Comparison of ENCODE assay signal across 24 cellular contexts in the genomic region with DNA sequence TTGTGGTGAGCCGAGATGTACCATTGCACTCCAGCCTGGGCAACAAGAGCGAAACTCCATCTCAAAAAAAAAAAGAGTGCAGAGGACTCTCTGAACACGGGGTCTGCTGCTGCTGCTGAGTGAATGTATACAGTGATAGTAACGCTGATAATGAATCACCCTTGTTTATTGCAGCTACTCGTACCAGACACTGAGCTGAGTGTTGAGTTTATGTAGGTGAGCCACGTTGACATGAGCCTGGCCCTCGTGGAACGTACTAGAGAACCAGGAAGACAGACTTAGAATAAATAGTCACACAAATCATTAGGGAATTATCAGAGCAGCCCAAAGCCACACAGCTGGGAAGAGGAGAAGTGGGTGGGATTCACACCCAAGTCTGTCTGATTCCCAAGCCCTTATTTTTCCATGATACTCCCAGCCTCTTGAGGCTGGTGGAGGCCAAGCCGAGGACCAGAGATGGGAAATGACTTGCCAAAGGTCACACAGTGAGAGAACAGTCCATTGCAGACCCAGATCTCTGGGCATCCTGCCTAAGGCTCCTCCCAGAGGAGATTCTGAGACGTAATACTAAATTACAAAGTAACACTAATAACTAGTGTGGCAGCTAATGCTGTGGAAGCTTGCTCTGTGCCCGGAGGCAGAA. TPM values are rescaled to one million over a fixed set of nuclear protein-coding genes. Genes with fewer than 3 reads are reported as not detected.
DNase-seq lines count a peak whose midpoint lies in the region; ATAC-seq and TF ChIP-seq lines count a peak whose summit lies in the region.
"Had no signal": no experiment of that assay in that cellular context is flagged by ENCODE, and none has a peak within 500 bp of the region (broad histone marks: within the 10 kb centered on the region; RNA-seq: fewer than 3 reads in every experiment).

No MANE protein-coding gene starts in this region.

- no peak overlapping the region for H3K9ac ChIP-seq in mucosa of rectum (ENCODE audit: low read depth in 1 of 2, low read length in 2 of 2)
- H3K9ac ChIP-seq: SK-N-SH had no signal

- H3K36me3 Mint-ChIP-seq in T-helper 2 cell treated with Interferon-gamma antibody and Interleukin-4, amounts not matched to agents 5 μg/mL and 100 μg/mL, for 36 hours (ENCODE audit: low read depth) = no peaks in the 10 kb centered on the region
- H3K36me3 Mint-ChIP-seq in T-helper 17 cell (ENCODE audit: low read depth) = no peaks in the 10 kb centered on the region
- H3K36me3 Mint-ChIP-seq: naive thymus-derived CD4-positive, alpha-beta T cell; stimulated activated effector memory CD8-positive, alpha-beta T cell treated with anti-CD3 and anti-CD28 coated beads, Interleukin-12 subunit alpha, Interleukin-12 subunit beta, amount 100 ng/mL, for 72 hours had no signal

- H3K27ac ChIP-seq in heart left ventricle = peak overlapping the region in 7 of 12 donors; percentile 2 to 64 (median 31)
- H3K27ac ChIP-seq in esophagus muscularis mucosa (replicated peaks in 1 of 4) = peak overlapping the region in 3 of 4 donors; percentile 33 to 75 (median 62)
- peak overlapping the region; percentile 35 to 45 for H3K27ac ChIP-seq in mucosa of rectum (ENCODE audit: low read depth in 2 of 2, low read length in 2 of 2)
- H3K27ac ChIP-seq in transverse colon = peak overlapping the region; percentile 52 to 70 (median 54)
- H3K27ac ChIP-seq: foreskin keratinocyte, left lung, psoas muscle, upper lobe of right lung had no signal

- ATAC-seq in heart left ventricle (peak in 1 of 4 donors; percentile 12), Right ventricle myocardium inferior (no peak), T-helper 17 cell (no peak)

- in situ Hi-C loops in transverse colon (cut with MboI; ENCODE audit: low pct_ligation_motif_present in 1 of 4, low pct_unique_long_range_greater_than_20kb in 1 of 4, low sequenced_read_pairs in 3 of 4) = loop anchor here (5.0 to 10.0 kb wide), 5 partner anchors 148 to 238 kb away; no protein-coding TSS in a partner anchor

- H3K4me1 ChIP-seq in heart left ventricle (peaks cover 0 to 24% (median 8%) of the 10 kb centered on the region in 12 donors), esophagus muscularis mucosa (peaks cover 8 to 22% (median 21%) of the 10 kb centered on the region in 4 donors), mucosa of rectum (ENCODE audit: control insufficient read depth in 2 of 2, insufficient read depth in 2 of 2, low read length in 2 of 2) (peaks cover 4 to 14% of the 10 kb centered on the region in 2 donors), transverse colon (peaks cover 3 to 29% (median 9%) of the 10 kb centered on the region in 4 donors)
- H3K4me1 ChIP-seq: foreskin keratinocyte, left lung, upper lobe of right lung had no signal

- no peaks in the 10 kb centered on the region for H3K27me3 Mint-ChIP-seq in T-helper 2 cell treated with Interferon-gamma antibody and Interleukin-4, amounts not matched to agents 5 μg/mL and 100 μg/mL, for 36 hours (ENCODE audit: low read depth)
- peaks cover 9% of the 10 kb centered on the region for H3K27me3 Mint-ChIP-seq in T-helper 17 cell
- H3K27me3 Mint-ChIP-seq: activated CD4-positive, alpha-beta memory T cell treated with anti-CD3 and anti-CD28 coated beads, Interleukin-2, amount 10 ng/mL, durations not matched to agents 7 days and 5 days had no signal

- TF ChIP-seq CTCF in heart left ventricle (IDR thresholded peaks at IDR 0.05) = no peak
- no peak for TF ChIP-seq CTCF in esophagus muscularis mucosa (IDR thresholded peaks at IDR 0.05)
- TF ChIP-seq CTCF in transverse colon (IDR thresholded peaks at IDR 0.05) = no peak

- DNase-seq in heart left ventricle (peak in 3 of 5 donors; percentile 56 to 69 (median 57)), Right ventricle myocardium inferior (ENCODE audit: missing footprints) (no peak), esophagus muscularis mucosa (ENCODE audit: extremely low spot score) (no peak), transverse colon (no peak), T-helper 17 cell (no peak)
- no peak for DNase-seq in T-helper 2 cell treated with Interferon-gamma antibody and Interleukin-4, amounts not matched to agents 5 μg/mL and 100 μg/mL, for 36 hours (ENCODE audit: low spot score)
- no peak for DNase-seq in activated CD4-positive, alpha-beta T cell treated with anti-CD3 and anti-CD28 coated beads, Interleukin-2, amount 50 U/mL, for 4 hours
- DNase-seq: foreskin keratinocyte, upper lobe of right lung had no signal

- TF ChIP-seq EP300 in esophagus muscularis mucosa (IDR thresholded peaks at IDR 0.05) (no peak), transverse colon (IDR thresholded peaks at IDR 0.05; ENCODE audit: low read depth) (no peak)

- TF ChIP-seq POLR2A in heart left ventricle (IDR thresholded peaks at IDR 0.05) (no peak), esophagus muscularis mucosa (IDR thresholded peaks at IDR 0.05; ENCODE audit: low read depth) (no peak), transverse colon (IDR thresholded peaks at IDR 0.05) (no peak)

- peaks cover 0 to 5% (median 0%) of the 10 kb centered on the region in 12 donors for H3K9me3 ChIP-seq in heart left ventricle
- H3K9me3 ChIP-seq in esophagus muscularis mucosa = no peaks in the 10 kb centered on the region
- no peaks in the 10 kb centered on the region for H3K9me3 ChIP-seq in mucosa of rectum (ENCODE audit: control insufficient read depth in 2 of 2, low read length in 2 of 2)
- no peaks in the 10 kb centered on the region for H3K9me3 ChIP-seq in transverse colon
- no peaks in the 10 kb centered on the region for H3K9me3 ChIP-seq in T-helper 17 cell (ENCODE audit: control insufficient read depth, low read length, poor library complexity, severe bottlenecking)
- H3K9me3 ChIP-seq: left lung, psoas muscle, SK-N-SH, upper lobe of right lung had no signal

- H3K36me3 ChIP-seq in heart left ventricle = no peaks in the 10 kb centered on the region
- H3K36me3 ChIP-seq in esophagus muscularis mucosa = no peaks in the 10 kb centered on the region
- no peaks in the 10 kb centered on the region for H3K36me3 ChIP-seq in mucosa of rectum (ENCODE audit: control insufficient read depth in 2 of 2, insufficient read depth in 2 of 2, low read length in 2 of 2)
- no peaks in the 10 kb centered on the region for H3K36me3 ChIP-seq in transverse colon
- H3K36me3 ChIP-seq: left lung, upper lobe of right lung had no signal

- no peak overlapping the region for H3K4me3 Mint-ChIP-seq in T-helper 2 cell treated with Interferon-gamma antibody and Interleukin-4, amounts not matched to agents 5 μg/mL and 100 μg/mL, for 36 hours
- no peak overlapping the region for H3K4me3 Mint-ChIP-seq in T-helper 17 cell
- H3K4me3 Mint-ChIP-seq: activated CD4-positive, alpha-beta memory T cell treated with anti-CD3 and anti-CD28 coated beads, Interleukin-2, amount 10 ng/mL, durations not matched to agents 7 days and 5 days; activated naive CD4-positive, alpha-beta T cell treated with anti-CD3 and anti-CD28 coated beads for 36 hours; central memory CD8-positive, alpha-beta T cell; dendritic cell treated with granulocyte-macrophage colony-stimulating factor and Interleukin-4, amounts not matched to agents 40 ng/mL and 50 ng/mL, for 4 days; endodermal cell; GM23338; naive thymus-derived CD4-positive, alpha-beta T cell; stimulated activated effector memory CD8-positive, alpha-beta T cell treated with anti-CD3 and anti-CD28 coated beads, Interleukin-12 subunit alpha, Interleukin-12 subunit beta, amount 100 ng/mL, for 72 hours had no signal

- 64 to 77% (median 71%) methylated on average over 11 of the region's 11 CpGs for WGBS in heart left ventricle, 4 donors
- WGBS in esophagus muscularis mucosa = 53% methylated on average over 11 of the region's 11 CpGs
- WGBS in transverse colon (ENCODE audit: low coverage in 1 of 2), 2 donors = 55 to 66% methylated on average over 8 to 11 of the region's 11 CpGs

- intact Hi-C loops in heart left ventricle (cut with DNase I) = loop anchor here in 9 of 10 donors (2.0 to 5.0 kb wide), 7 partner anchors 130 to 235 kb away; no protein-coding TSS in a partner anchor
- intact Hi-C loops in Right ventricle myocardium inferior (cut with DNase I) = loop anchor here (5.0 kb wide), 3 partner anchors 40 to 540 kb away; a partner anchor contains a TSS
- intact Hi-C loops in esophagus muscularis mucosa (cut with DNase I) = loop anchor here (1.0 to 2.0 kb wide), 2 partner anchors 151 to 232 kb away; no protein-coding TSS in a partner anchor
- intact Hi-C loops in transverse colon (cut with DNase I; ENCODE audit: low total_unique reads) = loop anchor here (2.0 to 10.0 kb wide), 2 partner anchors 152 to 238 kb away; no protein-coding TSS in a partner anchor

- H3K4me1 Mint-ChIP-seq in T-helper 2 cell treated with Interferon-gamma antibody and Interleukin-4, amounts not matched to agents 5 μg/mL and 100 μg/mL, for 36 hours (ENCODE audit: low read depth) = no peaks in the 10 kb centered on the region
- H3K4me1 Mint-ChIP-seq in T-helper 17 cell = no peaks in the 10 kb centered on the region
- H3K4me1 Mint-ChIP-seq: activated CD4-positive, alpha-beta memory T cell treated with anti-CD3 and anti-CD28 coated beads, Interleukin-2, amount 10 ng/mL, durations not matched to agents 7 days and 5 days; endodermal cell; GM23338 had no signal

- no peaks in the 10 kb centered on the region for H3K27me3 ChIP-seq in heart left ventricle
- H3K27me3 ChIP-seq in esophagus muscularis mucosa = no peaks in the 10 kb centered on the region
- H3K27me3 ChIP-seq in mucosa of rectum (ENCODE audit: control insufficient read depth in 2 of 2, insufficient read depth in 2 of 2, low read length in 2 of 2) = peaks cover 0 to 2% of the 10 kb centered on the region in 2 donors
- H3K27me3 ChIP-seq in transverse colon = no peaks in the 10 kb centered on the region
- H3K27me3 ChIP-seq: foreskin keratinocyte, left lung, upper lobe of right lung had no signal

- H3K27ac Mint-ChIP-seq in T-helper 2 cell treated with Interferon-gamma antibody and Interleukin-4, amounts not matched to agents 5 μg/mL and 100 μg/mL, for 36 hours = no peak overlapping the region
- no peak overlapping the region for H3K27ac Mint-ChIP-seq in T-helper 17 cell
- H3K27ac Mint-ChIP-seq: activated CD4-positive, alpha-beta memory T cell treated with anti-CD3 and anti-CD28 coated beads, Interleukin-2, amount 10 ng/mL, durations not matched to agents 7 days and 5 days; activated naive CD4-positive, alpha-beta T cell treated with anti-CD3 and anti-CD28 coated beads for 36 hours; dendritic cell treated with granulocyte-macrophage colony-stimulating factor and Interleukin-4, amounts not matched to agents 40 ng/mL and 50 ng/mL, for 4 days; endodermal cell; GM23338; naive thymus-derived CD4-positive, alpha-beta T cell; stimulated activated effector memory CD8-positive, alpha-beta T cell treated with anti-CD3 and anti-CD28 coated beads, Interleukin-12 subunit alpha, Interleukin-12 subunit beta, amount 100 ng/mL, for 72 hours had no signal

- H3K4me3 ChIP-seq in heart left ventricle (no peak overlapping the region), esophagus muscularis mucosa (no peak overlapping the region), mucosa of rectum (ENCODE audit: low read length in 2 of 2) (no peak overlapping the region), transverse colon (no peak overlapping the region)
- H3K4me3 ChIP-seq: GM23338, left lung, psoas muscle, upper lobe of right lung had no signal

- H3K9me3 Mint-ChIP-seq in T-helper 2 cell treated with Interferon-gamma antibody and Interleukin-4, amounts not matched to agents 5 μg/mL and 100 μg/mL, for 36 hours = no peaks in the 10 kb centered on the region
- H3K9me3 Mint-ChIP-seq: activated CD4-positive, alpha-beta memory T cell treated with anti-CD3 and anti-CD28 coated beads, Interleukin-2, amount 10 ng/mL, durations not matched to agents 7 days and 5 days; activated naive CD4-positive, alpha-beta T cell treated with anti-CD3 and anti-CD28 coated beads for 36 hours; central memory CD8-positive, alpha-beta T cell; dendritic cell treated with granulocyte-macrophage colony-stimulating factor and Interleukin-4, amounts not matched to agents 40 ng/mL and 50 ng/mL, for 4 days; endodermal cell; GM23338; naive thymus-derived CD4-positive, alpha-beta T cell had no signal

RNA-seq across cellular contexts. Expression of a gene that starts 34.8 kb away (rescaled TPM):
- total RNA-seq in heart left ventricle = over 10,000 TPM in 7 of 9 donors, 1,000 to 10,000 TPM in 2; 6,950 to 16,840 (median 13,341) TPM
- polyA plus RNA-seq in heart left ventricle = over 10,000 TPM in 1 of 2 donors, 1,000 to 10,000 TPM in 1; 6,181 to 16,360 TPM
- 17,829 TPM for total RNA-seq in Right ventricle myocardium inferior
- 1 to 10 TPM in 1 of 4 donors, under 1 TPM in 1, not detected in 2; 0.63 to 3.0 TPM for total RNA-seq in esophagus muscularis mucosa
- 10 to 100 TPM in 2 of 4 donors, 1 to 10 TPM in 1, not detected in 1; 9.0 to 37.0 (median 15.7) TPM for total RNA-seq in transverse colon
- total RNA-seq in T-helper 17 cell = not detected
- total RNA-seq: activated CD4-positive, alpha-beta memory T cell treated with anti-CD3 and anti-CD28 coated beads, Interleukin-2, amount 10 ng/mL, durations not matched to agents 7 days and 5 days; activated naive CD4-positive, alpha-beta T cell treated with anti-CD3 and anti-CD28 coated beads for 36 hours; foreskin keratinocyte; GM23338; OCI-LY7 had no signal
- polyA plus RNA-seq: foreskin keratinocyte; GM23338; naive thymus-derived CD4-positive, alpha-beta T cell had no signal

RNA-seq across cellular contexts. Expression of a gene that starts 41.7 kb away (rescaled TPM):
- 10 to 100 TPM in 1 of 9 donors, 1 to 10 TPM in 8; 1.4 to 10.5 (median 5.3) TPM for total RNA-seq in heart left ventricle
- polyA plus RNA-seq in heart left ventricle = 1 to 10 TPM; 3.7 to 4.8 TPM
- total RNA-seq in Right ventricle myocardium inferior = 9.5 TPM
- 10 to 100 TPM; 18.4 to 53.6 (median 31.7) TPM for total RNA-seq in esophagus muscularis mucosa
- total RNA-seq in transverse colon = 10 to 100 TPM in 3 of 4 donors, 1 to 10 TPM in 1; 8.5 to 19.7 (median 13.9) TPM
- 1 to 10 TPM in 1 of 2 donors, under 1 TPM in 1; 0.67 to 1.4 TPM for total RNA-seq in T-helper 17 cell
- total RNA-seq: activated CD4-positive, alpha-beta memory T cell treated with anti-CD3 and anti-CD28 coated beads, Interleukin-2, amount 10 ng/mL, durations not matched to agents 7 days and 5 days; activated naive CD4-positive, alpha-beta T cell treated with anti-CD3 and anti-CD28 coated beads for 36 hours; HT-29; T-helper 1 cell treated with Interleukin-12 subunit alpha and Interleukin-12 subunit beta and Interleukin-4 antibody, amounts not matched to agents 30 ng/mL and 1 ng/mL, for 36 hours had no signal

Comparison
In these comparisons a context has a peak if more than half of its experiments do, and no peak if none do; other contexts are left out.
1. DNase-seq: peak in heart left ventricle (3 of 5); none in Right ventricle myocardium inferior (single experiment), esophagus muscularis mucosa (single experiment), transverse colon (single experiment), T-helper 2 cell treated with Interferon-gamma antibody and Interleukin-4, amounts not matched to agents 5 μg/mL and 100 μg/mL, for 36 hours (single experiment), activated CD4-positive, alpha-beta T cell treated with anti-CD3 and anti-CD28 coated beads, Interleukin-2, amount 50 U/mL, for 4 hours (0 of 2) and T-helper 17 cell (0 of 3).
2. RNA of a gene that starts 34.8 kb away (total RNA-seq): 17,829 TPM in Right ventricle myocardium inferior (single experiment) and 6,950 to 16,840 TPM in heart left ventricle; 9.0 to 37.0 TPM in transverse colon, 0.63 to 3.0 TPM in esophagus muscularis mucosa and not detected in T-helper 17 cell; every median in the first group is over 100 times any median in the second.
3. Peak in every context shown above with its lines, with median percentiles within 50 percentile points of each other: H3K27ac ChIP-seq.